In genomic region chr19:1549332-1549945, GRCh38 we compare ENCODE assay signal across 33 cellular contexts. TPM values are rescaled to one million over a fixed set of nuclear protein-coding genes. Genes with fewer than 3 reads are reported as not detected.
"Had no signal": no experiment of that assay in that cellular context is flagged by ENCODE, and none has a peak within 500 bp of the region (broad histone marks: within the 10 kb centered on the region; RNA-seq: fewer than 3 reads in every experiment).

No MANE protein-coding gene starts in this region.

- ATAC-seq: left colon; left lung; lower lobe of right lung; naive thymus-derived CD8-positive, alpha-beta T cell; right lobe of liver; stimulated activated memory B cell treated with anti-CD40 and anti-IgM and Interleukin-4, amounts not matched to agents 10 μg/mL and 1 μg/mL and 100 μg/mL, for 72 hours; stimulated activated naive CD8-positive, alpha-beta T cell treated with anti-CD3 and anti-CD28 coated beads, Interleukin-15, amount 100 ng/mL, for 72 hours had no signal

- H3K79me2 ChIP-seq: parathyroid adenoma had no signal

- FAIRE-seq: islet of Langerhans, kidney had no signal

- H3K36me3 ChIP-seq: left lung, lower lobe of right lung, neutrophil, right atrium auricular region, right lobe of liver, upper lobe of left lung, vagina had no signal

- H3K4me3 ChIP-seq: left lung, lower lobe of right lung, right atrium auricular region, right lobe of liver, smooth muscle cell, tibial nerve, upper lobe of left lung, vagina had no signal

- DNase-seq: hypothalamus; immature natural killer cell; kidney; left colon; left lung; lower lobe of right lung; mammary epithelial cell; mesenchymal stem cell; naive thymus-derived CD8-positive, alpha-beta T cell; occipital lobe; right lobe of liver; stimulated activated CD4-positive, alpha-beta T cell treated with anti-CD3 and anti-CD28 coated beads, Interleukin-1b, Interleukin-23, amount 100 ng/mL, for 48 hours; stimulated activated CD4-positive, alpha-beta T cell treated with anti-CD3 and anti-CD28 coated beads, Interleukin-2, amount 100 ng/mL, for 48 hours; stimulated activated CD4-positive, alpha-beta T cell treated with anti-CD3 and anti-CD28 coated beads, Interleukin-4, amount 100 ng/mL, for 4 hours; stimulated activated CD8-positive, alpha-beta memory T cell treated with anti-CD3 and anti-CD28 coated beads, Interleukin-4, amount 100 ng/mL, for 48 hours; stimulated activated naive CD4-positive, alpha-beta T cell treated with Interleukin-2 at 50 U/mL for 16 hours; stimulated activated naive CD8-positive, alpha-beta T cell treated with anti-CD3 and anti-CD28 coated beads, Interleukin-15, amount 100 ng/mL, for 72 hours; substantia nigra; upper lobe of left lung had no signal

- H3K27me3 ChIP-seq: right atrium auricular region, right lobe of liver, upper lobe of left lung, vagina had no signal

- H3K4me2 ChIP-seq: smooth muscle cell had no signal

- H2AFZ ChIP-seq: parathyroid adenoma had no signal

- H3K9me3 ChIP-seq: left lung, lower lobe of right lung, neutrophil, right atrium auricular region, right lobe of liver, tibial nerve, upper lobe of left lung, vagina had no signal

- H3K9ac ChIP-seq: parathyroid adenoma had no signal

- H3K27ac ChIP-seq: left lung, lower lobe of right lung, neutrophil, parathyroid adenoma, right atrium auricular region, right lobe of liver, tibial nerve, upper lobe of left lung, vagina had no signal

- H3K4me1 ChIP-seq: parathyroid adenoma, right atrium auricular region, vagina had no signal

RNA-seq across cellular contexts. Expression of gene PLK5, which starts 25.6 kb away (rescaled TPM):
- total RNA-seq: kidney; left colon; left lung; liver; lower lobe of right lung; mammary epithelial cell; naive thymus-derived CD8-positive, alpha-beta T cell; neural crest cell; occipital lobe; posterior vena cava; pulmonary artery endothelial cell; renal cortical epithelial cell; right atrium auricular region; right lobe of liver; skeletal muscle tissue; smooth muscle cell; upper lobe of left lung had no signal
- polyA plus RNA-seq: immature natural killer cell; mammary epithelial cell; naive thymus-derived CD8-positive, alpha-beta T cell; smooth muscle cell had no signal

RNA-seq across cellular contexts. Expression of gene ADAMTSL5, which starts 36.6 kb away (rescaled TPM):
- total RNA-seq: neural crest cell, occipital lobe had no signal
